3 cellular contexts compared by ENCODE assay signal in genomic region chr6:114377881-114378280, GRCh38.
TF ChIP-seq lines count a peak whose summit lies in the region.

No MANE protein-coding gene starts in this region.

TF ChIP-seq in SK-N-SH treated with all-trans-retinoic acid at 6 μM for 48 hours, 23 proteins besides CTCF, POLR2A, EP300 and RAD21 (continued from another document):
- TF ChIP-seq ISL1 (CRISPR knock-in tag; IDR thresholded peaks at IDR 0.05): peak; percentile 58
TF ChIP-seq in SK-N-SH treated with all-trans-retinoic acid at 6 μM for 48 hours: peak in this region for 1.

TF ChIP-seq in SK-N-SH, 30 proteins besides CTCF, POLR2A, EP300 and RAD21 (continued from another document):
- TF ChIP-seq CHD2 (IDR thresholded peaks at IDR 0.05; ENCODE audit: low read length, partially characterized antibody): no peak
- TF ChIP-seq MEF2A (IDR thresholded peaks at IDR 0.05; ENCODE audit: borderline replicate concordance, low read depth): no peak
- TF ChIP-seq TEAD4 (IDR thresholded peaks at IDR 0.05; ENCODE audit: borderline replicate concordance, insufficient read depth): no peak
- TF ChIP-seq NFIC (IDR thresholded peaks at IDR 0.05; ENCODE audit: borderline replicate concordance): no peak
- TF ChIP-seq RFX5 (IDR thresholded peaks at IDR 0.05; ENCODE audit: low read length): no peak
- no peak for TF ChIP-seq ELF1 (IDR thresholded peaks at IDR 0.05)
- no peak for TF ChIP-seq MXI1 (IDR thresholded peaks at IDR 0.05; ENCODE audit: low read depth, low read length)
- no peak for TF ChIP-seq FOXJ3 (CRISPR knock-in tag; IDR thresholded peaks at IDR 0.05)
- no peak for TF ChIP-seq SIN3A (IDR thresholded peaks at IDR 0.05; ENCODE audit: borderline replicate concordance, low read depth, low read length)
- TF ChIP-seq GABPA (IDR thresholded peaks at IDR 0.05; ENCODE audit: low read depth): no peak
- no peak for TF ChIP-seq EZH2phosphoT487 (IDR thresholded peaks at IDR 0.05; ENCODE audit: borderline replicate concordance, low read depth)
- TF ChIP-seq, protein P1, sequence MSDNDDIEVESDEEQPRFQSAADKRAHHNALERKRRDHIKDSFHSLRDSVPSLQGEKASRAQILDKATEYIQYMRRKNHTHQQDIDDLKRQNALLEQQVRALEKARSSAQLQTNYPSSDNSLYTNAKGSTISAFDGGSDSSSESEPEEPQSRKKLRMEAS (IDR thresholded peaks at IDR 0.05; ENCODE audit: low read depth): no peak
- TF ChIP-seq, protein P2, sequence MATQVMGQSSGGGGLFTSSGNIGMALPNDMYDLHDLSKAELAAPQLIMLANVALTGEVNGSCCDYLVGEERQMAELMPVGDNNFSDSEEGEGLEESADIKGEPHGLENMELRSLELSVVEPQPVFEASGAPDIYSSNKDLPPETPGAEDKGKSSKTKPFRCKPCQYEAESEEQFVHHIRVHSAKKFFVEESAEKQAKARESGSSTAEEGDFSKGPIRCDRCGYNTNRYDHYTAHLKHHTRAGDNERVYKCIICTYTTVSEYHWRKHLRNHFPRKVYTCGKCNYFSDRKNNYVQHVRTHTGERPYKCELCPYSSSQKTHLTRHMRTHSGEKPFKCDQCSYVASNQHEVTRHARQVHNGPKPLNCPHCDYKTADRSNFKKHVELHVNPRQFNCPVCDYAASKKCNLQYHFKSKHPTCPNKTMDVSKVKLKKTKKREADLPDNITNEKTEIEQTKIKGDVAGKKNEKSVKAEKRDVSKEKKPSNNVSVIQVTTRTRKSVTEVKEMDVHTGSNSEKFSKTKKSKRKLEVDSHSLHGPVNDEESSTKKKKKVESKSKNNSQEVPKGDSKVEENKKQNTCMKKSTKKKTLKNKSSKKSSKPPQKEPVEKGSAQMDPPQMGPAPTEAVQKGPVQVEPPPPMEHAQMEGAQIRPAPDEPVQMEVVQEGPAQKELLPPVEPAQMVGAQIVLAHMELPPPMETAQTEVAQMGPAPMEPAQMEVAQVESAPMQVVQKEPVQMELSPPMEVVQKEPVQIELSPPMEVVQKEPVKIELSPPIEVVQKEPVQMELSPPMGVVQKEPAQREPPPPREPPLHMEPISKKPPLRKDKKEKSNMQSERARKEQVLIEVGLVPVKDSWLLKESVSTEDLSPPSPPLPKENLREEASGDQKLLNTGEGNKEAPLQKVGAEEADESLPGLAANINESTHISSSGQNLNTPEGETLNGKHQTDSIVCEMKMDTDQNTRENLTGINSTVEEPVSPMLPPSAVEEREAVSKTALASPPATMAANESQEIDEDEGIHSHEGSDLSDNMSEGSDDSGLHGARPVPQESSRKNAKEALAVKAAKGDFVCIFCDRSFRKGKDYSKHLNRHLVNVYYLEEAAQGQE (IDR thresholded peaks at IDR 0.05; ENCODE audit: low read depth, low read length): no peak
- TF ChIP-seq FOSL2 (IDR thresholded peaks at IDR 0.05; ENCODE audit: borderline replicate concordance, low read depth): no peak
- no peak for TF ChIP-seq POLR2AphosphoS5 (IDR thresholded peaks at IDR 0.05; ENCODE audit: low read depth, low read length)
- no peak for TF ChIP-seq FOXM1 (IDR thresholded peaks at IDR 0.05; ENCODE audit: low read depth)

TF ChIP-seq in WTC11, 78 proteins besides CTCF, POLR2A, EP300 and RAD21 (continued from another document):
- TF ChIP-seq MLX (CRISPR knock-in tag; IDR thresholded peaks at IDR 0.05): no peak
- TF ChIP-seq ZBTB21 (CRISPR knock-in tag; IDR thresholded peaks at IDR 0.05; ENCODE audit: borderline replicate concordance): no peak
- no peak for TF ChIP-seq HMGXB4 (CRISPR knock-in tag; IDR thresholded peaks at IDR 0.05)
- TF ChIP-seq ZNF317 (CRISPR knock-in tag; IDR thresholded peaks at IDR 0.05; ENCODE audit: borderline replicate concordance, low read depth): no peak
- no peak for TF ChIP-seq ZNF396 (CRISPR knock-in tag; IDR thresholded peaks at IDR 0.05; ENCODE audit: borderline replicate concordance)
- TF ChIP-seq NR1H2 (CRISPR knock-in tag; IDR thresholded peaks at IDR 0.05): no peak
- no peak for TF ChIP-seq KAT7 (CRISPR knock-in tag; IDR thresholded peaks at IDR 0.05; ENCODE audit: borderline replicate concordance)
- TF ChIP-seq ZNF416 (CRISPR knock-in tag; IDR thresholded peaks at IDR 0.05): no peak
- TF ChIP-seq CREM (CRISPR knock-in tag; IDR thresholded peaks at IDR 0.05): no peak
- no peak for TF ChIP-seq NFATC4 (CRISPR knock-in tag; IDR thresholded peaks at IDR 0.05)
- TF ChIP-seq, protein P3, sequence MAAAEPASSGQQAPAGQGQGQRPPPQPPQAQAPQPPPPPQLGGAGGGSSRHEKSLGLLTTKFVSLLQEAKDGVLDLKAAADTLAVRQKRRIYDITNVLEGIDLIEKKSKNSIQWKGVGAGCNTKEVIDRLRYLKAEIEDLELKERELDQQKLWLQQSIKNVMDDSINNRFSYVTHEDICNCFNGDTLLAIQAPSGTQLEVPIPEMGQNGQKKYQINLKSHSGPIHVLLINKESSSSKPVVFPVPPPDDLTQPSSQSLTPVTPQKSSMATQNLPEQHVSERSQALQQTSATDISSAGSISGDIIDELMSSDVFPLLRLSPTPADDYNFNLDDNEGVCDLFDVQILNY (CRISPR knock-in tag; IDR thresholded peaks at IDR 0.05): no peak
- no peak for TF ChIP-seq RELA (CRISPR knock-in tag; IDR thresholded peaks at IDR 0.05; ENCODE audit: borderline replicate concordance)
- no peak for TF ChIP-seq IRF2 (CRISPR knock-in tag; IDR thresholded peaks at IDR 0.05; ENCODE audit: borderline replicate concordance, low read depth)
- TF ChIP-seq PRDM15 (CRISPR knock-in tag; IDR thresholded peaks at IDR 0.05): no peak
- no peak for TF ChIP-seq MYBL2 (CRISPR knock-in tag; IDR thresholded peaks at IDR 0.05)
